ENCODE assay signal across 8 cellular contexts in the genomic region with DNA sequence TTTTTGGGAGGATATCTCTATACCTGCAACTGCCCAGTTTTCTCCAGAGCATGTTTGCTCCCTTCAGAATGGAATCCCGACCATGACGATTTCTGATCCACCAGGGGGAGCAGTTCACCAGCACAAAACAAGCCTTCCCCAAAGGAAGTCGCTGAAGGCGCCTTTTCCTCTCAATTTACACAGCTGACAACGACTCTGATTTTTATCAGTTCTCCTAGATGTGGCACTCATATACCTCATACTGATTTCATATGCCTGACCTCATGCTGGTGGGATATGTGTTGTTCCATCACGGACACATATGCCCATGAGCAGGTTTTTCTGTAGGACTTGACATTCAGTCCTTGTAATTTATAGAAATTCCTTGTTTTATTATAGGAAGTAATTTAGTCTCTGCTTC.
A peak's percentile ranks its signal among the peaks of the same experiment; 100 is the strongest.
DNase-seq lines count a peak whose midpoint lies in the region; ATAC-seq and TF ChIP-seq lines count a peak whose summit lies in the region.

No MANE protein-coding gene starts in this region.

- H3K27me3 ChIP-seq in BE2C (no peaks in the 10 kb centered on the region), Karpas-422 (ENCODE audit: low read length) (no peaks in the 10 kb centered on the region)

- H3K9ac ChIP-seq in Karpas-422 (ENCODE audit: low read length) = no peak overlapping the region

- no peaks in the 10 kb centered on the region for H3K36me3 ChIP-seq in BE2C
- no peaks in the 10 kb centered on the region for H3K36me3 ChIP-seq in Karpas-422 (ENCODE audit: insufficient read depth, low read length)

- H3K4me3 Mint-ChIP-seq in activated naive CD4-positive, alpha-beta T cell treated with anti-CD3 and anti-CD28 coated beads for 36 hours = no peak overlapping the region
- no peak overlapping the region for H3K4me3 Mint-ChIP-seq in glutamatergic neuron (ENCODE audit: unreplicated experiment)
- no peak overlapping the region for H3K4me3 Mint-ChIP-seq in progenitor cell of endocrine pancreas (ENCODE audit: low read depth)

- no peak overlapping the region for H2AFZ ChIP-seq in Karpas-422 (ENCODE audit: low read length)

- peak; percentile 69 for ATAC-seq in GM19328 (IDR thresholded peaks at IDR 0.05; ENCODE audit: unreplicated experiment)
- ATAC-seq in GM21367 (IDR thresholded peaks at IDR 0.05; ENCODE audit: unreplicated experiment) = no peak

- H3K4me3 ChIP-seq in BE2C (ENCODE audit: low read depth, low read length) = no peak overlapping the region
- no peak overlapping the region for H3K4me3 ChIP-seq in Karpas-422 (ENCODE audit: low read length)

- H3K27ac Mint-ChIP-seq in activated naive CD4-positive, alpha-beta T cell treated with anti-CD3 and anti-CD28 coated beads for 36 hours = no peak overlapping the region
- no peak overlapping the region for H3K27ac Mint-ChIP-seq in glutamatergic neuron (ENCODE audit: unreplicated experiment)
- H3K27ac Mint-ChIP-seq in progenitor cell of endocrine pancreas = no peak overlapping the region

- peak; percentile 49 for DNase-seq in BE2C
- peak; percentile 82 for DNase-seq in Karpas-422
- DNase-seq in RWPE1 (ENCODE audit: low spot score) = peak; percentile 59
- DNase-seq in activated naive CD4-positive, alpha-beta T cell treated with anti-CD3 and anti-CD28 coated beads for 36 hours = peak; percentile 72
- DNase-seq in glutamatergic neuron = peak; percentile 69
- DNase-seq in progenitor cell of endocrine pancreas (ENCODE audit: low spot score, unreplicated experiment) = peak; percentile 36

- POLR2A ChIA-PET in RWPE1 (lab: Yijun Ruan, JAX; ENCODE audit: low non-redundant PET) = no interaction called here

- peak; percentile 82 for TF ChIP-seq CTCF in BE2C (IDR thresholded peaks at IDR 0.05; ENCODE audit: low read depth, low read length)
- peak; percentile 87 for TF ChIP-seq CTCF in RWPE1 (conservative IDR thresholded peaks at IDR 0.05; ENCODE audit: low read depth)
- peak; percentile 84 for TF ChIP-seq CTCF in glutamatergic neuron (IDR thresholded peaks at IDR 0.05; ENCODE audit: partially characterized antibody, unreplicated experiment)
- TF ChIP-seq CTCF in progenitor cell of endocrine pancreas (IDR thresholded peaks at IDR 0.05; ENCODE audit: unreplicated experiment) = peak; percentile 91

- H3K9me3 ChIP-seq in BE2C (no peaks in the 10 kb centered on the region), Karpas-422 (ENCODE audit: low read length) (no peaks in the 10 kb centered on the region; the same call in 1 of the 2 replicates)

- H3K27ac ChIP-seq in Karpas-422 (ENCODE audit: low read length) (no peak overlapping the region), RWPE1 (no peak overlapping the region)

- intact Hi-C loops in activated naive CD4-positive, alpha-beta T cell treated with anti-CD3 and anti-CD28 coated beads for 36 hours (cut with micrococcal nuclease) = loop anchor here (1.0 kb wide), 3 partner anchors 33 to 1976 kb away; no protein-coding TSS in a partner anchor

- H3K27me3 Mint-ChIP-seq in activated naive CD4-positive, alpha-beta T cell treated with anti-CD3 and anti-CD28 coated beads for 36 hours (ENCODE audit: low read depth) = peaks cover 36% of the 10 kb centered on the region
- H3K27me3 Mint-ChIP-seq in glutamatergic neuron (ENCODE audit: unreplicated experiment) (peaks cover 1% of the 10 kb centered on the region), progenitor cell of endocrine pancreas (peaks cover 4% of the 10 kb centered on the region)

- H3K9me3 Mint-ChIP-seq in activated naive CD4-positive, alpha-beta T cell treated with anti-CD3 and anti-CD28 coated beads for 36 hours = no peaks in the 10 kb centered on the region
- H3K9me3 Mint-ChIP-seq in glutamatergic neuron (ENCODE audit: unreplicated experiment) (no peaks in the 10 kb centered on the region), progenitor cell of endocrine pancreas (ENCODE audit: low read depth) (no peaks in the 10 kb centered on the region)

- H3K4me1 Mint-ChIP-seq in activated naive CD4-positive, alpha-beta T cell treated with anti-CD3 and anti-CD28 coated beads for 36 hours (ENCODE audit: low read depth) = no peaks in the 10 kb centered on the region
- H3K4me1 Mint-ChIP-seq in glutamatergic neuron (ENCODE audit: low read depth, unreplicated experiment) (no peaks in the 10 kb centered on the region), progenitor cell of endocrine pancreas (ENCODE audit: low read depth) (peaks cover 14% of the 10 kb centered on the region)

- no peaks in the 10 kb centered on the region for H3K36me3 Mint-ChIP-seq in activated naive CD4-positive, alpha-beta T cell treated with anti-CD3 and anti-CD28 coated beads for 36 hours (ENCODE audit: low read depth)
- H3K36me3 Mint-ChIP-seq in glutamatergic neuron (ENCODE audit: unreplicated experiment) = no peaks in the 10 kb centered on the region
- no peaks in the 10 kb centered on the region for H3K36me3 Mint-ChIP-seq in progenitor cell of endocrine pancreas (ENCODE audit: insufficient read depth)

- CTCF ChIA-PET in RWPE1 (lab: Yijun Ruan, JAX) = interaction anchor here (0.7 to 1.2 kb wide), 6 partner anchors 9 to 588 kb away, joined by 3 to 6 read pairs (median 3); no protein-coding TSS in a partner anchor
- CTCF ChIA-PET in activated naive CD4-positive, alpha-beta T cell treated with anti-CD3 and anti-CD28 coated beads for 36 hours (lab: Charles Lee) = interaction anchor here (0.6 to 1.9 kb wide), 12 partner anchors 9 to 1975 kb away, joined by 3 to 8 read pairs (median 3); no protein-coding TSS in a partner anchor

- H4K20me1 ChIP-seq in Karpas-422 (ENCODE audit: insufficient read depth, low read depth, low read length) = no peaks in the 10 kb centered on the region

- no peaks in the 10 kb centered on the region for H3K9me2 ChIP-seq in Karpas-422 (replicated peaks; ENCODE audit: insufficient read depth, low read length)

- no peaks in the 10 kb centered on the region for H3K79me2 ChIP-seq in Karpas-422 (ENCODE audit: low read length)

- H3K4me2 ChIP-seq in Karpas-422 (ENCODE audit: low read depth, low read length, poor library complexity, severe bottlenecking) = no peak overlapping the region

- no peaks in the 10 kb centered on the region for H3K4me1 ChIP-seq in BE2C
- H3K4me1 ChIP-seq in Karpas-422 (ENCODE audit: low read length) = no peaks in the 10 kb centered on the region
